Comparison of ENCODE assay signal across 18 cellular contexts in genomic region chr1:29626066-29626465, GRCh38.
DNase-seq lines count a peak whose midpoint lies in the region; ATAC-seq and TF ChIP-seq lines count a peak whose summit lies in the region.
"Had no signal": no experiment of that assay in that cellular context is flagged by ENCODE, and none has a peak within 500 bp of the region (broad histone marks: within the 10 kb centered on the region; RNA-seq: fewer than 3 reads in every experiment).

No MANE protein-coding gene starts in this region.

- H3K27me3 ChIP-seq in colonic mucosa, result no peaks in the 10 kb centered on the region
- H3K27me3 ChIP-seq in hepatocyte, result no peaks in the 10 kb centered on the region
- H3K27me3 ChIP-seq: BLaER1 treated with 17β-estradiol and CSF1 and Interleukin-3, amounts not matched to agents 10 nM and 100 nM had no signal

- ATAC-seq in activated CD8-positive, alpha-beta memory T cell treated with anti-CD3 and anti-CD28 coated beads, Interleukin-2, amount 10 ng/mL, durations not matched to agents 7 days and 5 days, result no peak
- ATAC-seq: CD8-positive, alpha-beta T cell; HCT116 had no signal

- H3K27ac ChIP-seq in colonic mucosa (no peak overlapping the region), hepatocyte (no peak overlapping the region)
- H3K27ac ChIP-seq: BLaER1 treated with 17β-estradiol and CSF1 and Interleukin-3, amounts not matched to agents 10 nM and 100 nM had no signal

- no peaks in the 10 kb centered on the region for H4K20me1 ChIP-seq in hepatocyte (ENCODE audit: insufficient read depth, poor library complexity, severe bottlenecking)
- H4K20me1 ChIP-seq: BLaER1 treated with 17β-estradiol and CSF1 and Interleukin-3, amounts not matched to agents 10 nM and 100 nM had no signal

- H3K4me3 ChIP-seq in colonic mucosa (no peak overlapping the region), hepatocyte (no peak overlapping the region)
- H3K4me3 ChIP-seq: BLaER1 treated with 17β-estradiol and CSF1 and Interleukin-3, amounts not matched to agents 10 nM and 100 nM had no signal

- H3K36me3 Mint-ChIP-seq in activated CD8-positive, alpha-beta memory T cell treated with anti-CD3 and anti-CD28 coated beads, Interleukin-2, amount 10 ng/mL, durations not matched to agents 7 days and 5 days, result no peaks in the 10 kb centered on the region
- H3K36me3 Mint-ChIP-seq: CD8-positive, alpha-beta T cell had no signal

- CTCF ChIA-PET in activated CD8-positive, alpha-beta memory T cell treated with anti-CD3 and anti-CD28 coated beads, Interleukin-2, amount 10 ng/mL, durations not matched to agents 7 days and 5 days (lab: Charles Lee), result no interaction called here

- no peaks in the 10 kb centered on the region for H3K4me1 Mint-ChIP-seq in activated CD8-positive, alpha-beta memory T cell treated with anti-CD3 and anti-CD28 coated beads, Interleukin-2, amount 10 ng/mL, durations not matched to agents 7 days and 5 days
- H3K4me1 Mint-ChIP-seq: B cell had no signal

- H3K36me3 ChIP-seq in colonic mucosa (no peaks in the 10 kb centered on the region), hepatocyte (replicated peaks; ENCODE audit: insufficient read depth, low read depth) (no peaks in the 10 kb centered on the region)
- H3K36me3 ChIP-seq: BLaER1 treated with 17β-estradiol and CSF1 and Interleukin-3, amounts not matched to agents 10 nM and 100 nM had no signal

- H3K4me3 Mint-ChIP-seq in activated CD8-positive, alpha-beta memory T cell treated with anti-CD3 and anti-CD28 coated beads, Interleukin-2, amount 10 ng/mL, durations not matched to agents 7 days and 5 days, result no peak overlapping the region
- H3K4me3 Mint-ChIP-seq: B cell; CD8-positive, alpha-beta T cell; HFFc6 had no signal

- H3K79me2 ChIP-seq in hepatocyte, result no peaks in the 10 kb centered on the region

- H3K27ac Mint-ChIP-seq in activated CD8-positive, alpha-beta memory T cell treated with anti-CD3 and anti-CD28 coated beads, Interleukin-2, amount 10 ng/mL, durations not matched to agents 7 days and 5 days, result no peak overlapping the region
- H3K27ac Mint-ChIP-seq: B cell; CD8-positive, alpha-beta T cell; HFFc6 had no signal

- no peak overlapping the region for H3K9ac ChIP-seq in colonic mucosa (ENCODE audit: low read depth in 2 of 2, low read length in 2 of 2)
- H3K9ac ChIP-seq: BLaER1 treated with 17β-estradiol and CSF1 and Interleukin-3, amounts not matched to agents 10 nM and 100 nM had no signal

- no peak overlapping the region for H3K4me2 ChIP-seq in hepatocyte
- H3K4me2 ChIP-seq: BLaER1 treated with 17β-estradiol and CSF1 and Interleukin-3, amounts not matched to agents 10 nM and 100 nM had no signal

- H3K9me2 ChIP-seq in hepatocyte (replicated peaks; ENCODE audit: insufficient read depth), result no peaks in the 10 kb centered on the region

- intact Hi-C loops in colonic mucosa (cut with DNase I), result no loop called here
- intact Hi-C loops in posterior vena cava (cut with DNase I), result no loop called here

- H3K4me1 ChIP-seq in colonic mucosa (no peaks in the 10 kb centered on the region), hepatocyte (ENCODE audit: insufficient read depth) (no peaks in the 10 kb centered on the region)

- H2AFZ ChIP-seq in hepatocyte, result no peak overlapping the region

- 79% methylated on average over 7 of the region's 8 CpGs for WGBS in hepatocyte (ENCODE audit: low lambda C conversion rate, missing lambda C conversion rate)

- DNase-seq in activated CD8-positive, alpha-beta memory T cell treated with anti-CD3 and anti-CD28 coated beads, Interleukin-2, amount 10 ng/mL, durations not matched to agents 7 days and 5 days, result peak; percentile 29
- DNase-seq in activated CD8-positive, alpha-beta memory T cell treated with anti-CD3 and anti-CD28 coated beads, Interleukin-2, amount 50 U/mL, for 4 hours, result no peak
- peak; percentile 6 for DNase-seq in colonic mucosa
- peak; percentile 40 for DNase-seq in islet precursor cell
- peak; percentile 23 for DNase-seq in posterior vena cava (ENCODE audit: low spot score)
- DNase-seq in NCI-H2107 treated with DMSO at 0.1 percent for 48 hours (lab: John Stamatoyannopoulos, UW; ENCODE audit: unreplicated experiment), result no peak
- DNase-seq in hepatocyte (ENCODE audit: low spot score), result no peak
- no peak for DNase-seq in MV-4-11 (lab: John Stamatoyannopoulos, UW)
- DNase-seq: Calu3, DMS79 treated with DMSO at 0.1 percent for 48 hours, GF-D8, GOT3, H7, HFFc6 had no signal

- TF ChIP-seq CTCF in colonic mucosa (IDR thresholded peaks at IDR 0.05), result no peak
- no peak for TF ChIP-seq CTCF in hepatocyte (IDR thresholded peaks at IDR 0.05; ENCODE audit: poor library complexity)

- H3K9me3 ChIP-seq in colonic mucosa (no peaks in the 10 kb centered on the region), hepatocyte (ENCODE audit: low read depth) (no peaks in the 10 kb centered on the region)

- no peaks in the 10 kb centered on the region for H3K27me3 Mint-ChIP-seq in activated CD8-positive, alpha-beta memory T cell treated with anti-CD3 and anti-CD28 coated beads, Interleukin-2, amount 10 ng/mL, durations not matched to agents 7 days and 5 days

- H3K9me3 Mint-ChIP-seq in activated CD8-positive, alpha-beta memory T cell treated with anti-CD3 and anti-CD28 coated beads, Interleukin-2, amount 10 ng/mL, durations not matched to agents 7 days and 5 days (ENCODE audit: low read depth), result peaks cover 2% of the 10 kb centered on the region
- H3K9me3 Mint-ChIP-seq: HFFc6 had no signal

Comparison
In these comparisons a context has a peak if more than half of its experiments do, and no peak if none do; other contexts are left out.
1. DNase-seq: peak in activated CD8-positive, alpha-beta memory T cell treated with anti-CD3 and anti-CD28 coated beads, Interleukin-2, amount 10 ng/mL, durations not matched to agents 7 days and 5 days (single experiment), colonic mucosa (single experiment), islet precursor cell (single experiment) and posterior vena cava (single experiment); none in activated CD8-positive, alpha-beta memory T cell treated with anti-CD3 and anti-CD28 coated beads, Interleukin-2, amount 50 U/mL, for 4 hours (single experiment), NCI-H2107 treated with DMSO at 0.1 percent for 48 hours (single experiment), hepatocyte (single experiment) and MV-4-11 (single experiment).